Comparison of ENCODE assay signal across 25 cellular contexts in genomic region chr2:70501728-70502127, GRCh38. TPM values are rescaled to one million over a fixed set of nuclear protein-coding genes. Genes with fewer than 3 reads are reported as not detected.
DNase-seq lines count a peak whose midpoint lies in the region; ATAC-seq and TF ChIP-seq lines count a peak whose summit lies in the region.
"Had no signal": no experiment of that assay in that cellular context is flagged by ENCODE, and none has a peak within 500 bp of the region (broad histone marks: within the 10 kb centered on the region; RNA-seq: fewer than 3 reads in every experiment).

No MANE protein-coding gene starts in this region.

- H3K4me1 Mint-ChIP-seq in central memory CD8-positive, alpha-beta T cell, result peaks cover 14% of the 10 kb centered on the region
- H3K4me1 Mint-ChIP-seq in natural killer cell, result peaks cover 44 to 65% of the 10 kb centered on the region in 2 donors
- H3K4me1 Mint-ChIP-seq: CD8-positive, alpha-beta memory T cell had no signal

- H3K27ac Mint-ChIP-seq in central memory CD8-positive, alpha-beta T cell (ENCODE audit: low read depth), result no peak overlapping the region
- H3K27ac Mint-ChIP-seq in natural killer cell, result peak overlapping the region; percentile 80 to 82
- H3K27ac Mint-ChIP-seq: CD4-positive, alpha-beta T cell; CD8-positive, alpha-beta memory T cell had no signal

- peak; percentile 19 for ATAC-seq in central memory CD8-positive, alpha-beta T cell (replicated peaks; ENCODE audit: extremely low read depth, poor library complexity, severe bottlenecking)
- ATAC-seq in natural killer cell, result peak; percentile 67 to 79 (median 77)
- no peak for ATAC-seq in HG03342 (IDR thresholded peaks at IDR 0.05; ENCODE audit: unreplicated experiment)
- ATAC-seq: A549 had no signal

- TF ChIP-seq POLR2A in esophagus squamous epithelium (IDR thresholded peaks at IDR 0.05), result no peak

- TF ChIP-seq CTCF in esophagus squamous epithelium (IDR thresholded peaks at IDR 0.05), result no peak
- no peak for TF ChIP-seq CTCF in natural killer cell (IDR thresholded peaks at IDR 0.05)

- no peak for DNase-seq in central memory CD8-positive, alpha-beta T cell (ENCODE audit: low spot score in 2 of 2)
- no peak for DNase-seq in epithelial cell of prostate (ENCODE audit: low read depth, low spot score)
- DNase-seq in esophagus squamous epithelium (lab: John Stamatoyannopoulos, UW), result no peak
- no peak for DNase-seq in natural killer cell
- DNase-seq in LoVo (ENCODE audit: low spot score), result no peak
- no peak for DNase-seq in stimulated activated CD4-positive, alpha-beta T cell treated with anti-CD3 and anti-CD28 coated beads, Interleukin-1b, Interleukin-23, amount 100 ng/mL, for 48 hours
- no peak for DNase-seq in NCI-H69 (lab: John Stamatoyannopoulos, UW)
- DNase-seq: 8988T; ACHN; AML-193; BE2C; CD4-positive, alpha-beta T cell; CD8-positive, alpha-beta memory T cell; DMS 273 treated with DMSO at 0.1 percent for 48 hours; DMS53; DMS79 treated with DMSO at 0.1 percent for 48 hours; GF-D8; GM23248; H7; HCEC 1CT had no signal

- H3K9me3 ChIP-seq in esophagus squamous epithelium, result no peaks in the 10 kb centered on the region
- H3K9me3 ChIP-seq: A549; BE2C; BLaER1 treated with 17β-estradiol and CSF1 and Interleukin-3, amounts not matched to agents 10 nM and 100 nM had no signal

- 50 to 53% methylated on average over 4 of the region's 4 CpGs for WGBS in esophagus squamous epithelium, 2 donors

- H3K36me3 Mint-ChIP-seq in central memory CD8-positive, alpha-beta T cell (ENCODE audit: insufficient read depth), result no peaks in the 10 kb centered on the region
- H3K36me3 Mint-ChIP-seq in natural killer cell, result no peaks in the 10 kb centered on the region
- H3K36me3 Mint-ChIP-seq: CD14-positive monocyte had no signal

- no peak overlapping the region for H3K4me3 Mint-ChIP-seq in central memory CD8-positive, alpha-beta T cell
- H3K4me3 Mint-ChIP-seq in natural killer cell, result peak overlapping the region; percentile 84
- H3K4me3 Mint-ChIP-seq: CD14-positive monocyte; CD4-positive, alpha-beta T cell; CD8-positive, alpha-beta memory T cell had no signal

- no peaks in the 10 kb centered on the region for H3K27me3 ChIP-seq in esophagus squamous epithelium
- H3K27me3 ChIP-seq: BE2C; BLaER1 treated with 17β-estradiol and CSF1 and Interleukin-3, amounts not matched to agents 10 nM and 100 nM had no signal

- H3K27me3 Mint-ChIP-seq in central memory CD8-positive, alpha-beta T cell, result peaks cover 4% of the 10 kb centered on the region
- H3K27me3 Mint-ChIP-seq in natural killer cell (ENCODE audit: low read depth in 2 of 2), result no peaks in the 10 kb centered on the region
- H3K27me3 Mint-ChIP-seq: CD4-positive, alpha-beta T cell had no signal

- intact Hi-C loops in esophagus squamous epithelium (cut with DNase I), result no loop called here
- intact Hi-C loops in natural killer cell (cut with micrococcal nuclease), result loop anchor here (2.0 kb wide), 2 partner anchors 23 to 27 kb away; no protein-coding TSS in a partner anchor

- peaks cover 0 to 12% (median 0%) of the 10 kb centered on the region in 3 donors for H3K4me1 ChIP-seq in esophagus squamous epithelium
- H3K4me1 ChIP-seq: BE2C had no signal

- H3K27ac ChIP-seq in epithelial cell of prostate (peak overlapping the region; percentile 18), esophagus squamous epithelium (peak overlapping the region in 3 of 4 donors; percentile 34 to 52 (median 49))
- H3K27ac ChIP-seq: A549; BLaER1 treated with 17β-estradiol and CSF1 and Interleukin-3, amounts not matched to agents 10 nM and 100 nM; GM23248 had no signal

- H3K9me3 Mint-ChIP-seq in central memory CD8-positive, alpha-beta T cell, result no peaks in the 10 kb centered on the region
- H3K9me3 Mint-ChIP-seq in natural killer cell, result no peaks in the 10 kb centered on the region
- H3K9me3 Mint-ChIP-seq: CD4-positive, alpha-beta T cell; CD8-positive, alpha-beta memory T cell had no signal

- H3K36me3 ChIP-seq in esophagus squamous epithelium, result no peaks in the 10 kb centered on the region
- H3K36me3 ChIP-seq: BE2C had no signal

- no peak overlapping the region for H3K4me3 ChIP-seq in esophagus squamous epithelium
- H3K4me3 ChIP-seq: A549; BLaER1 treated with 17β-estradiol and CSF1 and Interleukin-3, amounts not matched to agents 10 nM and 100 nM; GM23248 had no signal

RNA-seq across cellular contexts. Expression of gene TGFA, which starts 51.9 kb away (rescaled TPM):
- 10 to 100 TPM; 15.8 to 75.8 (median 52.0) TPM for total RNA-seq in esophagus squamous epithelium
- total RNA-seq in natural killer cell, result 10 to 100 TPM in 1 of 3 donors, 1 to 10 TPM in 2; 5.0 to 13.3 (median 8.6) TPM
- total RNA-seq: G401 had no signal
